Comparison of ENCODE assay signal across 1 cellular context in genomic region chr2:229178706-229179105, GRCh38.
TF ChIP-seq lines count a peak whose summit lies in the region.

No MANE protein-coding gene starts in this region.

TF ChIP-seq in HepG2, 621 proteins besides CTCF, POLR2A, EP300 and RAD21 (continued from another document):
- TF ChIP-seq PATZ1 (CRISPR knock-in tag; IDR thresholded peaks at IDR 0.05) (no peak), ZZZ3 (CRISPR knock-in tag; IDR thresholded peaks at IDR 0.05; ENCODE audit: borderline replicate concordance) (no peak), ZNF503 (CRISPR knock-in tag; IDR thresholded peaks at IDR 0.05) (no peak), MTERF4 (CRISPR knock-in tag; IDR thresholded peaks at IDR 0.05) (no peak), TAF1 (CRISPR knock-in tag; IDR thresholded peaks at IDR 0.05) (no peak), ZBTB26 (CRISPR knock-in tag; IDR thresholded peaks at IDR 0.05; ENCODE audit: borderline replicate concordance) (no peak), NFIC (IDR thresholded peaks at IDR 0.05; ENCODE audit: low read length) (no peak)
